2 cellular contexts compared by ENCODE assay signal in genomic region chr3:52128118-52128683, GRCh38.
TF ChIP-seq lines count a peak whose summit lies in the region.

No MANE protein-coding gene starts in this region.

TF ChIP-seq in GM23338, 12 proteins besides CTCF, POLR2A, EP300 and RAD21:
- TF ChIP-seq EZH2phosphoT487 (IDR thresholded peaks at IDR 0.05; ENCODE audit: unreplicated experiment): no peak
- TF ChIP-seq STAT1 (IDR thresholded peaks at IDR 0.05; ENCODE audit: unreplicated experiment): no peak
- TF ChIP-seq EZH2 (IDR thresholded peaks at IDR 0.05; ENCODE audit: low read depth, unreplicated experiment): no peak
- no peak for TF ChIP-seq CREB1 (CRISPR knock-in tag; IDR thresholded peaks at IDR 0.05; ENCODE audit: low read depth)
- no peak for TF ChIP-seq ZNF462 (CRISPR knock-in tag; IDR thresholded peaks at IDR 0.05)
- TF ChIP-seq REST (IDR thresholded peaks at IDR 0.05; ENCODE audit: unreplicated experiment): no peak
TF ChIP-seq in GM23338: peak in this region for 0.

TF ChIP-seq in H1, 55 proteins besides CTCF, POLR2A, EP300 and RAD21:
- TF ChIP-seq ZNF274 (IDR thresholded peaks at IDR 0.05; ENCODE audit: borderline replicate concordance, extremely low read depth, low read length) (no peak), CHD2 (IDR thresholded peaks at IDR 0.05; ENCODE audit: low read length) (no peak), JUND (IDR thresholded peaks at IDR 0.05; ENCODE audit: low read length) (no peak), MAFK (IDR thresholded peaks at IDR 0.05; ENCODE audit: low read depth, low read length) (no peak), TAF1 (IDR thresholded peaks at IDR 0.05; ENCODE audit: low read depth, low read length) (no peak), POLR2AphosphoS5 (IDR thresholded peaks at IDR 0.05; ENCODE audit: low read depth, low read length) (no peak), RFX5 (IDR thresholded peaks at IDR 0.05; ENCODE audit: borderline replicate concordance, low read depth, low read length) (no peak), CEBPB (IDR thresholded peaks at IDR 0.05; ENCODE audit: low read depth, low read length) (no peak), JUN (IDR thresholded peaks at IDR 0.05; ENCODE audit: low read depth, low read length) (no peak), EGR1 (IDR thresholded peaks at IDR 0.05; ENCODE audit: borderline replicate concordance, low read depth, low read length) (no peak), TEAD4 (IDR thresholded peaks at IDR 0.05; ENCODE audit: low read depth, low read length) (no peak), NANOG (IDR thresholded peaks at IDR 0.05; ENCODE audit: insufficient read depth, low read depth, low read length, poor library complexity, severe bottlenecking) (no peak), TBP (IDR thresholded peaks at IDR 0.05; ENCODE audit: low read depth, low read length) (no peak), ATF3 (IDR thresholded peaks at IDR 0.05; ENCODE audit: insufficient read depth, low read depth, low read length) (no peak), TCF12 (IDR thresholded peaks at IDR 0.05; ENCODE audit: low read depth, low read length) (no peak), RBBP5 (IDR thresholded peaks at IDR 0.05; ENCODE audit: borderline replicate concordance, low read depth, low read length) (no peak), ATF2 (IDR thresholded peaks at IDR 0.05; ENCODE audit: low read length) (no peak), CHD7 (IDR thresholded peaks at IDR 0.05; ENCODE audit: insufficient replicate concordance, low read length) (no peak)
